In genomic region chr18:9405130-9405529, GRCh38 we compare ENCODE assay signal across 22 cellular contexts.
DNase-seq lines count a peak whose midpoint lies in the region; ATAC-seq and TF ChIP-seq lines count a peak whose summit lies in the region.
"Had no signal": no experiment of that assay in that cellular context is flagged by ENCODE, and none has a peak within 500 bp of the region (broad histone marks: within the 10 kb centered on the region; RNA-seq: fewer than 3 reads in every experiment).

No MANE protein-coding gene starts in this region.

- no peak for ATAC-seq in stimulated activated naive CD8-positive, alpha-beta T cell treated with anti-CD3 and anti-CD28 coated beads, Interleukin-15, amount 100 ng/mL, for 72 hours
- ATAC-seq in stimulated activated naive CD8-positive, alpha-beta T cell treated with anti-CD3 and anti-CD28 coated beads, Interleukin-15, Interleukin-2, amounts not matched to agents 100 U/mL and 50 U/mL, for 24 hours: no peak
- ATAC-seq in HG02840 (IDR thresholded peaks at IDR 0.05; ENCODE audit: low FRiP score, unreplicated experiment): no peak

- WGBS in neuronal stem cell (ENCODE audit: extremely low coverage in 2 of 2, insufficient read length in 2 of 2, insufficient replicate concordance in 1 of 2), 2 donors: no CpG with 5 or more reads among the region's 7 CpGs

- no peak overlapping the region for H2BK12ac ChIP-seq in neuronal stem cell (ENCODE audit: low read length)

- no peak overlapping the region for H4K8ac ChIP-seq in neuronal stem cell (ENCODE audit: low read depth, low read length)

- TF ChIP-seq CTCF in brain microvascular endothelial cell (IDR thresholded peaks at IDR 0.05; ENCODE audit: low read depth, low read length, missing control alignments): no peak
- TF ChIP-seq CTCF in foreskin fibroblast (IDR thresholded peaks at IDR 0.05; ENCODE audit: low read depth, low read length): no peak

- peaks cover 17% of the 10 kb centered on the region for H3K4me1 Mint-ChIP-seq in stimulated activated naive CD8-positive, alpha-beta T cell treated with anti-CD3 and anti-CD28 coated beads, Interleukin-15, amount 100 ng/mL, for 72 hours
- H3K4me1 Mint-ChIP-seq: neural progenitor cell had no signal

- H2BK5ac ChIP-seq in neuronal stem cell (ENCODE audit: low read length): no peak overlapping the region

- peak overlapping the region; percentile 85 for H3K18ac ChIP-seq in neuronal stem cell (ENCODE audit: low read length)

- H3K9me3 ChIP-seq in neuronal stem cell (replicated peaks in 1 of 2; ENCODE audit: control insufficient read depth in 2 of 2, insufficient read depth in 1 of 2, low read depth in 1 of 2, low read length in 2 of 2): peaks cover 0 to 4% of the 10 kb centered on the region in 2 donors
- H3K9me3 ChIP-seq: HAP-1 had no signal

- H3K23ac ChIP-seq in neuronal stem cell (ENCODE audit: low read depth, low read length, poor library complexity): peak overlapping the region; percentile 55

- H3K4me1 ChIP-seq in neuronal stem cell (ENCODE audit: control insufficient read depth in 2 of 2, insufficient read depth in 1 of 2, low read depth in 1 of 2, low read length in 2 of 2): peaks cover 0 to 3% of the 10 kb centered on the region in 2 donors
- H3K4me1 ChIP-seq: HAP-1, left lung, neural progenitor cell had no signal

- H3K27me3 Mint-ChIP-seq in stimulated activated naive CD8-positive, alpha-beta T cell treated with anti-CD3 and anti-CD28 coated beads, Interleukin-15, amount 100 ng/mL, for 72 hours: no peaks in the 10 kb centered on the region

- no peak overlapping the region for H2BK120ac ChIP-seq in neuronal stem cell (ENCODE audit: low read depth, low read length)

- peak overlapping the region; percentile 71 for H3K14ac ChIP-seq in neuronal stem cell (ENCODE audit: low read length)

- H2AK5ac ChIP-seq in neuronal stem cell (ENCODE audit: low read depth, low read length): peak overlapping the region; percentile 46

- H3K9me3 Mint-ChIP-seq in stimulated activated naive CD8-positive, alpha-beta T cell treated with anti-CD3 and anti-CD28 coated beads, Interleukin-15, amount 100 ng/mL, for 72 hours: no peaks in the 10 kb centered on the region
- H3K9me3 Mint-ChIP-seq: neural progenitor cell; stimulated activated naive CD8-positive, alpha-beta T cell treated with anti-CD3 and anti-CD28 coated beads, Interleukin-15, Interleukin-2, amounts not matched to agents 100 ng/mL and 50 ng/mL, for 24 hours had no signal

- H3K27me3 ChIP-seq in brain microvascular endothelial cell (replicated peaks): no peaks in the 10 kb centered on the region
- no peaks in the 10 kb centered on the region for H3K27me3 ChIP-seq in neuronal stem cell (ENCODE audit: control insufficient read depth in 3 of 3, insufficient read depth in 3 of 3, low read depth in 1 of 3, low read length in 3 of 3)
- H3K27me3 ChIP-seq: cardiac muscle cell, dorsolateral prefrontal cortex, left lung, neural progenitor cell, tibial nerve had no signal

- H2AFZ ChIP-seq in neuronal stem cell (ENCODE audit: low read length): no peak overlapping the region
- H2AFZ ChIP-seq: neural progenitor cell had no signal

- peak overlapping the region; percentile 78 to 82 for H3K4me3 Mint-ChIP-seq in stimulated activated naive CD8-positive, alpha-beta T cell treated with anti-CD3 and anti-CD28 coated beads, Interleukin-15, amount 100 ng/mL, for 72 hours
- H3K4me3 Mint-ChIP-seq: neural progenitor cell; T-helper 1 cell treated with Interleukin-12 subunit alpha and Interleukin-12 subunit beta and Interleukin-4 antibody, amounts not matched to agents 30 μg/mL and 1 μg/mL, for 36 hours had no signal

- no peaks in the 10 kb centered on the region for H3K36me3 ChIP-seq in brain microvascular endothelial cell (replicated peaks)
- H3K36me3 ChIP-seq in neuronal stem cell (replicated peaks in 1 of 2; ENCODE audit: control insufficient read depth in 2 of 2, insufficient read depth in 2 of 2, low read length in 2 of 2): peaks cover 2 to 19% of the 10 kb centered on the region in 2 donors
- H3K36me3 ChIP-seq: cardiac muscle cell, HAP-1, left lung, neural progenitor cell had no signal

- no peaks in the 10 kb centered on the region for H3K79me1 ChIP-seq in neuronal stem cell (ENCODE audit: low read depth, low read length)

- peak overlapping the region; percentile 33 to 95 for H3K27ac Mint-ChIP-seq in stimulated activated naive CD8-positive, alpha-beta T cell treated with anti-CD3 and anti-CD28 coated beads, Interleukin-15, amount 100 ng/mL, for 72 hours
- H3K27ac Mint-ChIP-seq: stimulated activated naive CD8-positive, alpha-beta T cell treated with anti-CD3 and anti-CD28 coated beads, Interleukin-15, Interleukin-2, amounts not matched to agents 100 ng/mL and 50 ng/mL, for 24 hours had no signal

- DNase-seq in stimulated activated naive CD8-positive, alpha-beta T cell treated with anti-CD3 and anti-CD28 coated beads, Interleukin-15, amount 100 ng/mL, for 72 hours: no peak
- no peak for DNase-seq in stimulated activated naive CD8-positive, alpha-beta T cell treated with anti-CD3 and anti-CD28 coated beads, Interleukin-15, Interleukin-2, amounts not matched to agents 100 U/mL and 50 U/mL, for 24 hours
- DNase-seq in brain microvascular endothelial cell: no peak
- DNase-seq in neuronal stem cell (ENCODE audit: low spot score): no peak
- no peak for DNase-seq in foreskin fibroblast
- DNase-seq in KBM-7: no peak
- DNase-seq in dermis blood vessel endothelial cell: no peak
- DNase-seq: ACHN; activated effector memory CD4-positive, alpha-beta T cell treated with anti-CD3 and anti-CD28 coated beads, Interleukin-2, amount 50 U/mL, for 16 hours; amygdala; dorsolateral prefrontal cortex; left lung; NCI-H1436 treated with DMSO at 0.1 percent for 48 hours; NCI-H526 treated with DMSO at 0.1 percent for 48 hours had no signal

- H3K4me3 ChIP-seq in brain microvascular endothelial cell (ENCODE audit: low read depth, low read length) (no peak overlapping the region), neuronal stem cell (ENCODE audit: low read length in 2 of 2) (no peak overlapping the region), foreskin fibroblast (ENCODE audit: low read depth in 1 of 2, low read length in 2 of 2) (no peak overlapping the region)
- H3K4me3 ChIP-seq: cardiac muscle cell, dorsolateral prefrontal cortex, HAP-1, left lung, neural progenitor cell had no signal

- in situ Hi-C loops in brain microvascular endothelial cell (cut with HindIII; ENCODE audit: low pct_ligation_motif_present, low sequenced_read_pairs): no loop called here
- in situ Hi-C loops in KBM-7 (cut with MboI; ENCODE audit: low pct_unique_long_range_greater_than_20kb, low sequenced_read_pairs): no loop called here

- no peak overlapping the region for H3K4me2 ChIP-seq in neuronal stem cell (ENCODE audit: insufficient read depth, low read length, poor library complexity, severe bottlenecking)
- H3K4me2 ChIP-seq: neural progenitor cell had no signal

- H3K9ac ChIP-seq in neuronal stem cell (ENCODE audit: low read depth, low read length, poor library complexity): no peak overlapping the region
- H3K9ac ChIP-seq: neural progenitor cell had no signal

- H4K91ac ChIP-seq in neuronal stem cell (ENCODE audit: low read depth, low read length, poor library complexity): no peak overlapping the region

- no peak overlapping the region for H3K4ac ChIP-seq in neuronal stem cell (ENCODE audit: low read length)

- H2BK15ac ChIP-seq in neuronal stem cell (ENCODE audit: low read length): no peak overlapping the region

- H3K27ac ChIP-seq in brain microvascular endothelial cell: peak overlapping the region; percentile 62
- H3K27ac ChIP-seq in neuronal stem cell (replicated peaks; ENCODE audit: low read length): peak overlapping the region; percentile 24
- H3K27ac ChIP-seq: cardiac muscle cell, dorsolateral prefrontal cortex, left lung, neural progenitor cell, VCaP had no signal
